Comparison of ENCODE assay signal across 16 cellular contexts in the genomic region with DNA sequence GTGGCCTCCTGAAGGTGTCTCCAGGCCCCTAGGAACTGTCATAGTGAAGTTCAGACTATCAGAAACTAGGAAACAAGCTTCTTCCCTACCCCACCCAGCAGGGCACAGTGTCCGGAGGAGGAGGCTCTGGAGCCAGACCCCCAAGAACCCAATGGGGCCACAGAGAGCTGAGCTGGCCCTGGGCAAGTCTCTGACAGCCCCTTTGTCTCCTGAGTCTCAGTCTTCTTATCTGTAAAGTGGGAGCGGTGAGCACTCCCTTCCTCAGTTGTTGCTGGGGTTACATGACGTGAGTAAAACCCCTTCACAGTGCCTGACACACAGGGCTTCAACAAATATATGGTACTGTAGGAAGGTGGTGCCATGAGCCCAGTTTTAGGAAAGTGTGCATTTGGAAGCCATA.
DNase-seq lines count a peak whose midpoint lies in the region; ATAC-seq, FAIRE-seq and TF ChIP-seq lines count a peak whose summit lies in the region.
"Had no signal": no experiment of that assay in that cellular context is flagged by ENCODE, and none has a peak within 500 bp of the region (broad histone marks: within the 10 kb centered on the region; RNA-seq: fewer than 3 reads in every experiment).

No MANE protein-coding gene starts in this region.

- no peaks in the 10 kb centered on the region for H3K9me3 Mint-ChIP-seq in activated CD8-positive, alpha-beta memory T cell treated with anti-CD3 and anti-CD28 coated beads, Interleukin-2, amount 10 ng/mL, durations not matched to agents 7 days and 5 days (ENCODE audit: low read depth)

- H3K9me1 ChIP-seq in K562 (ENCODE audit: control insufficient read depth, insufficient read depth, low read length), result no peaks in the 10 kb centered on the region

- H3K36me3 ChIP-seq in K562 (ENCODE audit: control insufficient read depth, insufficient read depth, low read length) (no peaks in the 10 kb centered on the region), osteoblast (ENCODE audit: insufficient read depth, low read length) (no peaks in the 10 kb centered on the region), suprapubic skin (no peaks in the 10 kb centered on the region)

- no peaks in the 10 kb centered on the region for H3K36me3 Mint-ChIP-seq in activated CD8-positive, alpha-beta memory T cell treated with anti-CD3 and anti-CD28 coated beads, Interleukin-2, amount 10 ng/mL, durations not matched to agents 7 days and 5 days
- H3K36me3 Mint-ChIP-seq: CD14-positive monocyte; CD8-positive, alpha-beta memory T cell had no signal

- DNase-seq in activated CD8-positive, alpha-beta memory T cell treated with anti-CD3 and anti-CD28 coated beads for 24 hours, result peak; percentile 28
- no peak for DNase-seq in activated CD8-positive, alpha-beta memory T cell treated with anti-CD3 and anti-CD28 coated beads, Interleukin-2, amount 10 ng/mL, durations not matched to agents 7 days and 5 days
- no peak for DNase-seq in K562 (ENCODE audit: extremely low read depth in 1 of 4, low spot score in 3 of 4)
- peak; percentile 62 for DNase-seq in osteoblast (ENCODE audit: insufficient read length, low spot score, missing footprints)
- peak; percentile 15 to 20 for DNase-seq in suprapubic skin (ENCODE audit: low spot score in 2 of 2)
- no peak for DNase-seq in kidney glomerular epithelial cell (lab: John Stamatoyannopoulos, UW)
- no peak for DNase-seq in UCSD-AML1 (lab: John Stamatoyannopoulos, UW; ENCODE audit: unreplicated experiment)
- DNase-seq: Caco-2; CD8-positive, alpha-beta memory T cell; DND-41; GDM1 had no signal

- H2AFZ ChIP-seq in K562 (ENCODE audit: low read depth, low read length) (no peak overlapping the region), osteoblast (ENCODE audit: low read length) (no peak overlapping the region)

- TF ChIP-seq POLR2A in K562 (conservative IDR thresholded peaks at IDR 0.05) (no peak), suprapubic skin (IDR thresholded peaks at IDR 0.05) (no peak)

- POLR2A ChIA-PET in K562 (lab: Yijun Ruan, JAX), result interaction anchor here (0.8 kb wide), 1 partner anchor 23 kb away, joined by 3 read pairs; no protein-coding TSS in a partner anchor

- no peak overlapping the region for H3K4me3 Mint-ChIP-seq in activated CD8-positive, alpha-beta memory T cell treated with anti-CD3 and anti-CD28 coated beads, Interleukin-2, amount 10 ng/mL, durations not matched to agents 7 days and 5 days
- H3K4me3 Mint-ChIP-seq: CD14-positive monocyte; CD8-positive, alpha-beta memory T cell had no signal

- H3K27ac ChIP-seq in K562 (ENCODE audit: extremely low read depth, low read depth, low read length) (no peak overlapping the region), osteoblast (ENCODE audit: low read depth, low read length) (no peak overlapping the region), suprapubic skin (no peak overlapping the region)
- H3K27ac ChIP-seq: 22Rv1 had no signal

- H3K9me3 ChIP-seq in K562 (replicated peaks; ENCODE audit: control insufficient read depth, insufficient read depth, low read depth, low read length) (no peaks in the 10 kb centered on the region), osteoblast (ENCODE audit: low read depth, low read length) (no peaks in the 10 kb centered on the region), suprapubic skin (no peaks in the 10 kb centered on the region)
- H3K9me3 ChIP-seq: Caco-2 had no signal

- no peak for TF ChIP-seq CTCF in K562 (IDR thresholded peaks at IDR 0.05 in 2 of 3, conservative IDR thresholded peaks at IDR 0.05 in 1 of 3; ENCODE audit: insufficient read depth in 2 of 3, low read depth in 1 of 3, low read length in 3 of 3)
- TF ChIP-seq CTCF in osteoblast (IDR thresholded peaks at IDR 0.05; ENCODE audit: extremely low read depth, low read depth, low read length), result no peak
- no peak for TF ChIP-seq CTCF in suprapubic skin (IDR thresholded peaks at IDR 0.05)

- CTCF ChIA-PET in activated CD8-positive, alpha-beta memory T cell treated with anti-CD3 and anti-CD28 coated beads, Interleukin-2, amount 10 ng/mL, durations not matched to agents 7 days and 5 days (lab: Charles Lee), result no interaction called here
- CTCF ChIA-PET in K562 (lab: Yijun Ruan, JAX; ENCODE audit: low intra/inter-chr PET ratio), result no interaction called here

- no peak overlapping the region for H3K27ac Mint-ChIP-seq in activated CD8-positive, alpha-beta memory T cell treated with anti-CD3 and anti-CD28 coated beads, Interleukin-2, amount 10 ng/mL, durations not matched to agents 7 days and 5 days

- no peak for ATAC-seq in activated CD8-positive, alpha-beta memory T cell treated with anti-CD3 and anti-CD28 coated beads, Interleukin-2, amount 10 ng/mL, durations not matched to agents 7 days and 5 days
- no peak for ATAC-seq in K562
- no peak for ATAC-seq in GM18867 (IDR thresholded peaks at IDR 0.05; ENCODE audit: unreplicated experiment)
- ATAC-seq: HCT116 had no signal

- H3K79me2 ChIP-seq in K562 (ENCODE audit: control insufficient read depth, insufficient read depth, low read length) (no peaks in the 10 kb centered on the region), osteoblast (ENCODE audit: insufficient read depth, low read length) (no peaks in the 10 kb centered on the region)

- no peak overlapping the region for H3K9ac ChIP-seq in K562 (ENCODE audit: insufficient read depth in 1 of 2, low read depth in 2 of 2, low read length in 2 of 2)

- BruUV-seq in K562 (replicated peaks; lab: Mats Ljungman, UMichigan), result no TSS peak

- H3K4me2 ChIP-seq in K562 (ENCODE audit: insufficient read depth, low read length) (no peak overlapping the region), osteoblast (ENCODE audit: insufficient read depth, low read length) (no peak overlapping the region)

- H4K20me1 ChIP-seq in K562 (replicated peaks; ENCODE audit: control insufficient read depth, insufficient read depth, low read length), result 0 out of 2 replicates have a peak, but pooled peaks cover 3% of the 10 kb centered on the region
- H4K20me1 ChIP-seq in osteoblast (ENCODE audit: insufficient read depth, low read length), result no peaks in the 10 kb centered on the region

- no peak for FAIRE-seq in K562 (lab: Jason Lieb, UNC)
- FAIRE-seq: GM12892 had no signal

- H3K4me3 ChIP-seq in K562, result no peak overlapping the region
- no peak overlapping the region for H3K4me3 ChIP-seq in osteoblast (ENCODE audit: insufficient read depth, low read length)
- H3K4me3 ChIP-seq in suprapubic skin, result no peak overlapping the region

- H3K4me1 ChIP-seq in K562 (replicated peaks in 1 of 2; ENCODE audit: control insufficient read depth in 2 of 2, insufficient read depth in 2 of 2, low read length in 2 of 2), result no peaks in the 10 kb centered on the region
- H3K4me1 ChIP-seq in osteoblast (ENCODE audit: insufficient read depth, low read length), result no peaks in the 10 kb centered on the region
- no peaks in the 10 kb centered on the region for H3K4me1 ChIP-seq in suprapubic skin
- H3K4me1 ChIP-seq: Caco-2 had no signal

- intact Hi-C loops in K562 (cut with micrococcal nuclease), result no loop called here

- H3K27me3 ChIP-seq in K562 (ENCODE audit: control insufficient read depth in 2 of 2, insufficient read depth in 2 of 2, low read length in 2 of 2) (peaks cover 0 to 14% of the 10 kb centered on the region in 2 experiments; a peak in 1 of 5 replicates), osteoblast (ENCODE audit: insufficient read depth, low read length) (no peaks in the 10 kb centered on the region), suprapubic skin (peaks cover 50% of the 10 kb centered on the region)

- in situ Hi-C loops in K562 (cut with MboI), result no loop called here

- 0% methylated on average over 3 of the region's 3 CpGs for WGBS in K562 (ENCODE audit: insufficient coverage, low coverage, missing lambda C conversion rate)
- WGBS in suprapubic skin, result 82% methylated on average over 3 of the region's 3 CpGs

- H3K4me1 Mint-ChIP-seq in activated CD8-positive, alpha-beta memory T cell treated with anti-CD3 and anti-CD28 coated beads, Interleukin-2, amount 10 ng/mL, durations not matched to agents 7 days and 5 days, result no peaks in the 10 kb centered on the region
- H3K4me1 Mint-ChIP-seq: CD14-positive monocyte had no signal

- TF ChIP-seq EP300 in K562 (IDR thresholded peaks at IDR 0.05; ENCODE audit: low read length) (no peak), suprapubic skin (IDR thresholded peaks at IDR 0.05) (no peak)

- TF ChIP-seq RAD21 in K562 (CRISPR knock-in tag; conservative IDR thresholded peaks at IDR 0.05 in 1 of 2, IDR thresholded peaks at IDR 0.05 in 1 of 2), result no peak

- H3K27me3 Mint-ChIP-seq in activated CD8-positive, alpha-beta memory T cell treated with anti-CD3 and anti-CD28 coated beads, Interleukin-2, amount 10 ng/mL, durations not matched to agents 7 days and 5 days, result no peaks in the 10 kb centered on the region

TF ChIP-seq in K562, 482 proteins besides CTCF, POLR2A, EP300 and RAD21:
- no peak for TF ChIP-seq TCFL5 (CRISPR knock-in tag; conservative IDR thresholded peaks at IDR 0.05)
- TF ChIP-seq RBM25 (IDR thresholded peaks at IDR 0.05; ENCODE audit: low read depth, low read length, severe bottlenecking), result peak; percentile 63
- no peak for TF ChIP-seq ZKSCAN8 (CRISPR knock-in tag; IDR thresholded peaks at IDR 0.05)
- TF ChIP-seq, protein P1, sequence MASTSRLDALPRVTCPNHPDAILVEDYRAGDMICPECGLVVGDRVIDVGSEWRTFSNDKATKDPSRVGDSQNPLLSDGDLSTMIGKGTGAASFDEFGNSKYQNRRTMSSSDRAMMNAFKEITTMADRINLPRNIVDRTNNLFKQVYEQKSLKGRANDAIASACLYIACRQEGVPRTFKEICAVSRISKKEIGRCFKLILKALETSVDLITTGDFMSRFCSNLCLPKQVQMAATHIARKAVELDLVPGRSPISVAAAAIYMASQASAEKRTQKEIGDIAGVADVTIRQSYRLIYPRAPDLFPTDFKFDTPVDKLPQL (IDR thresholded peaks at IDR 0.05; ENCODE audit: extremely low read depth, insufficient read length), result no peak
- no peak for TF ChIP-seq LARP7 (IDR thresholded peaks at IDR 0.05)
- TF ChIP-seq ESRRA (IDR thresholded peaks at IDR 0.05; ENCODE audit: borderline replicate concordance, low read depth), result peak; percentile 41; the same call in 1 of the 2 replicates
- TF ChIP-seq, protein P2, sequence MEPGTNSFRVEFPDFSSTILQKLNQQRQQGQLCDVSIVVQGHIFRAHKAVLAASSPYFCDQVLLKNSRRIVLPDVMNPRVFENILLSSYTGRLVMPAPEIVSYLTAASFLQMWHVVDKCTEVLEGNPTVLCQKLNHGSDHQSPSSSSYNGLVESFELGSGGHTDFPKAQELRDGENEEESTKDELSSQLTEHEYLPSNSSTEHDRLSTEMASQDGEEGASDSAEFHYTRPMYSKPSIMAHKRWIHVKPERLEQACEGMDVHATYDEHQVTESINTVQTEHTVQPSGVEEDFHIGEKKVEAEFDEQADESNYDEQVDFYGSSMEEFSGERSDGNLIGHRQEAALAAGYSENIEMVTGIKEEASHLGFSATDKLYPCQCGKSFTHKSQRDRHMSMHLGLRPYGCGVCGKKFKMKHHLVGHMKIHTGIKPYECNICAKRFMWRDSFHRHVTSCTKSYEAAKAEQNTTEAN (CRISPR knock-in tag; IDR thresholded peaks at IDR 0.05), result no peak

Comparison
In these comparisons a context has a peak if more than half of its experiments do, and no peak if none do; other contexts are left out.
1. DNase-seq: peak in activated CD8-positive, alpha-beta memory T cell treated with anti-CD3 and anti-CD28 coated beads for 24 hours (single experiment), osteoblast (single experiment) and suprapubic skin (2 of 2); none in activated CD8-positive, alpha-beta memory T cell treated with anti-CD3 and anti-CD28 coated beads, Interleukin-2, amount 10 ng/mL, durations not matched to agents 7 days and 5 days (single experiment), K562 (0 of 4), kidney glomerular epithelial cell (single experiment) and UCSD-AML1 (single experiment).